Comparison of ENCODE assay signal across 28 cellular contexts in the genomic region with DNA sequence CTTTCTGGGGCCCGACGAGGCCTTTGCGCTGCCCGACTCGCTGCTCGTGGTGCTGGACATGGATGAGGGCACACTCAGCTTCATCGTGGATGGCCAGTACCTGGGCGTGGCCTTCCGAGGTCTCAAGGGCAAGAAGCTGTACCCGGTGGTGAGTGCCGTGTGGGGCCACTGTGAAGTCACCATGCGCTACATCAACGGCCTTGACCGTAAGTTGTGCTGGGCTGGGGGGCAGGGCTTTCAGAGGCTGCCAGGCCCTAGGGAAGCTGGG. TPM values are rescaled to one million over a fixed set of nuclear protein-coding genes. Genes with fewer than 3 reads are reported as not detected.
"Had no signal": no experiment of that assay in that cellular context is flagged by ENCODE, and none has a peak within 500 bp of the region (broad histone marks: within the 10 kb centered on the region; RNA-seq: fewer than 3 reads in every experiment).

No MANE protein-coding gene starts in this region.

- ATAC-seq: heart left ventricle; left colon; left lung; pancreas; sciatic nerve; stimulated activated naive B cell treated with anti-CD40 and anti-IgM and Interleukin-4, amounts not matched to agents 10 μg/mL and 1 μg/mL and 100 μg/mL, for 72 hours; stimulated activated naive CD8-positive, alpha-beta T cell treated with anti-CD3 and anti-CD28 coated beads, Interleukin-15, Interleukin-2, amounts not matched to agents 100 U/mL and 50 U/mL, for 24 hours had no signal

- H3K4me1 Mint-ChIP-seq: naive B cell; stimulated activated naive B cell treated with anti-CD40 and anti-IgM and Interleukin-4, amounts not matched to agents 10 μg/mL and 1 μg/mL and 100 μg/mL, for 72 hours had no signal

- DNase-seq: glutamatergic neuron; hypothalamus; immature natural killer cell; kidney; left colon; left lung; lower lobe of right lung; mammary epithelial cell; mesenchymal stem cell; naive B cell; occipital lobe; retina; right cardiac atrium; small intestine; spleen; stimulated activated CD4-positive, alpha-beta T cell treated with anti-CD3 and anti-CD28 coated beads, Interleukin-4, amount 100 ng/mL, for 4 hours; stimulated activated CD8-positive, alpha-beta memory T cell treated with anti-CD3 and anti-CD28 coated beads, Interleukin-4, amount 100 ng/mL, for 48 hours; stimulated activated naive B cell treated with anti-CD40 and anti-IgM and Interleukin-4, amounts not matched to agents 10 μg/mL and 1 μg/mL and 100 μg/mL, for 72 hours; stimulated activated naive CD8-positive, alpha-beta T cell treated with anti-CD3 and anti-CD28 coated beads, Interleukin-15, Interleukin-2, amounts not matched to agents 100 U/mL and 50 U/mL, for 24 hours; stomach; trophoblast cell had no signal

- H3K4me3 Mint-ChIP-seq: immature natural killer cell; mesothelial cell of epicardium; naive B cell; nephron; neural crest cell; stimulated activated naive B cell treated with anti-CD40 and anti-IgM and Interleukin-4, amounts not matched to agents 10 μg/mL and 1 μg/mL and 100 μg/mL, for 72 hours had no signal

- H3K36me3 Mint-ChIP-seq: immature natural killer cell; naive B cell; stimulated activated naive B cell treated with anti-CD40 and anti-IgM and Interleukin-4, amounts not matched to agents 10 μg/mL and 1 μg/mL and 100 μg/mL, for 72 hours had no signal

- H3K27ac Mint-ChIP-seq: immature natural killer cell; mesothelial cell of epicardium; naive B cell; stimulated activated naive B cell treated with anti-CD40 and anti-IgM and Interleukin-4, amounts not matched to agents 10 μg/mL and 1 μg/mL and 100 μg/mL, for 72 hours had no signal

- H3K9me3 Mint-ChIP-seq: immature natural killer cell; mesothelial cell of epicardium; naive B cell; nephron; neural crest cell; stimulated activated naive B cell treated with anti-CD40 and anti-IgM and Interleukin-4, amounts not matched to agents 10 μg/mL and 1 μg/mL and 100 μg/mL, for 72 hours had no signal

RNA-seq across cellular contexts. Expression of a gene that starts 15.4 kb away (rescaled TPM):
- total RNA-seq: mammary epithelial cell, mononuclear cell had no signal
